In genomic region chr1:25906644-25907300, GRCh38 we compare ENCODE assay signal across 8 cellular contexts. TPM values are rescaled to one million over a fixed set of nuclear protein-coding genes. Genes with fewer than 3 reads are reported as not detected.
DNase-seq lines count a peak whose midpoint lies in the region; ATAC-seq, FAIRE-seq and TF ChIP-seq lines count a peak whose summit lies in the region.

No MANE protein-coding gene starts in this region.

- CTCF ChIA-PET in A549 (lab: Yijun Ruan, JAX), result interaction anchor here (0.6 to 5.5 kb wide), 2 partner anchors 11 to 72 kb away, joined by 3 to 35 read pairs; no protein-coding TSS in a partner anchor

- TF ChIP-seq RAD21 in A549 (conservative IDR thresholded peaks at IDR 0.05 in 1 of 2, IDR thresholded peaks at IDR 0.05 in 1 of 2), result no peak

- H3K36me3 Mint-ChIP-seq in memory B cell, result no peaks in the 10 kb centered on the region

- peaks cover 14% of the 10 kb centered on the region for H3K4me1 Mint-ChIP-seq in memory B cell

- ATAC-seq in A549, result peak in 1 of 2 experiments; percentile 5; a peak in 2 of 6 replicates
- peak; percentile 5 for ATAC-seq in HG03571 (IDR thresholded peaks at IDR 0.05; ENCODE audit: unreplicated experiment)
- no peak for ATAC-seq in memory B cell (ENCODE audit: low read depth)

- H3K27ac Mint-ChIP-seq in memory B cell, result peak overlapping the region; percentile 76

- H3K4me3 ChIP-seq in A549 (peak overlapping the region; percentile 93), stomach (peak overlapping the region; percentile 70 to 98 (median 87))

- H3K4me3 Mint-ChIP-seq in memory B cell, result peak overlapping the region; percentile 97

- peak in 1 of 2 experiments; percentile 32 for DNase-seq in A549 (ENCODE audit: low read depth in 1 of 2, low spot score in 1 of 2)
- peak; percentile 47 for DNase-seq in SW480 (ENCODE audit: low spot score)
- no peak for DNase-seq in memory B cell (ENCODE audit: low spot score in 2 of 2)
- peak; percentile 43 for DNase-seq in stomach
- DNase-seq in middle frontal gyrus (ENCODE audit: extremely low spot score, low spot score), result no peak
- no peak for DNase-seq in OCI-M2 (lab: John Stamatoyannopoulos, UW; ENCODE audit: unreplicated experiment)

- peaks cover 21% of the 10 kb centered on the region for H3K4me1 ChIP-seq in A549
- H3K4me1 ChIP-seq in stomach, result peaks cover 23 to 46% (median 31%) of the 10 kb centered on the region in 4 donors

- peak overlapping the region; percentile 78 to 95; a peak in 5 of 6 replicates for H3K27ac ChIP-seq in A549
- peak overlapping the region; percentile 87 for H3K27ac ChIP-seq in cingulate gyrus (ENCODE audit: low read depth, low read length)
- peak overlapping the region in 4 of 5 donors; percentile 26 to 86 (median 74) for H3K27ac ChIP-seq in stomach

- peak overlapping the region; percentile 98 for H3K4me2 ChIP-seq in A549

- intact Hi-C loops in stomach (cut with DNase I; ENCODE audit: low total_unique reads), result no loop called here

- no peaks in the 10 kb centered on the region for H3K27me3 ChIP-seq in stomach

- TF ChIP-seq POLR2A in A549 (IDR thresholded peaks at IDR 0.05; ENCODE audit: low read length), result no peak
- TF ChIP-seq POLR2A in stomach (IDR thresholded peaks at IDR 0.05), result no peak

- no peak for TF ChIP-seq CTCF in A549 (IDR thresholded peaks at IDR 0.05)
- no peak for TF ChIP-seq CTCF in stomach (IDR thresholded peaks at IDR 0.05)

- WGBS in A549 (ENCODE audit: missing lambda C conversion rate), result 68% methylated on average over 26 of the region's 34 CpGs
- WGBS in stomach, 5 donors, result 7 to 26% (median 12%) methylated on average over 18 to 34 of the region's 34 CpGs

- peaks cover 0 to 8% (median 5%) of the 10 kb centered on the region in 4 donors for H3K36me3 ChIP-seq in stomach

- H3K9me3 Mint-ChIP-seq in memory B cell, result peaks cover 1% of the 10 kb centered on the region

- no peak for FAIRE-seq in A549 (lab: Jason Lieb, UNC)

- no peaks in the 10 kb centered on the region for H3K9me3 ChIP-seq in A549
- H3K9me3 ChIP-seq in stomach, result no peaks in the 10 kb centered on the region

- TF ChIP-seq EP300 in A549 (IDR thresholded peaks at IDR 0.05), result no peak
- no peak for TF ChIP-seq EP300 in stomach (IDR thresholded peaks at IDR 0.05)

- POLR2A ChIA-PET in A549 (lab: Yijun Ruan, JAX), result no interaction called here

- no peaks in the 10 kb centered on the region for H3K27me3 Mint-ChIP-seq in memory B cell

TF ChIP-seq in A549, 52 proteins besides CTCF, POLR2A, EP300 and RAD21:
- TF ChIP-seq SREBF2 (IDR thresholded peaks at IDR 0.05) (no peak), CBX8 (IDR thresholded peaks at IDR 0.05) (no peak), RARB (CRISPR knock-in tag; IDR thresholded peaks at IDR 0.05) (no peak), FOSL2 (IDR thresholded peaks at IDR 0.05) (no peak), FOSL2 (CRISPR knock-in tag; IDR thresholded peaks at IDR 0.05) (no peak), GATA3 (IDR thresholded peaks at IDR 0.05; ENCODE audit: borderline replicate concordance) (no peak), FOSB (CRISPR knock-in tag; IDR thresholded peaks at IDR 0.05) (no peak), EHF (CRISPR knock-in tag; IDR thresholded peaks at IDR 0.05) (no peak), HEYL (CRISPR knock-in tag; IDR thresholded peaks at IDR 0.05) (no peak), MAZ (IDR thresholded peaks at IDR 0.05; ENCODE audit: borderline replicate concordance, low read depth, low read length) (no peak), CEBPB (IDR thresholded peaks at IDR 0.05) (no peak), JUN (IDR thresholded peaks at IDR 0.05) (no peak), KDM1A (IDR thresholded peaks at IDR 0.05; ENCODE audit: low read depth) (no peak)

RNA-seq across cellular contexts. Expression of gene STMN1, which starts 0.6 kb away (rescaled TPM):
- polyA plus RNA-seq in A549 (2011; rRNA removed) (75.3 and 82.4 TPM in 2 replicates), A549 (2017; fragmentation: RNase III; extraction: RNeasy Plus Mini Kit Qiagen cat#74134 plus additional on column Dnase treatment) (145 to 177 TPM (median 147 TPM) in 3 replicates), stomach (100 to 1,000 TPM in 2 of 3 donors, 10 to 100 TPM in 1; 79.0 to 109 (median 108) TPM)
- 48.1 and 55.7 TPM in 2 replicates for polyA plus RNA-seq in A549 (2012; cell fraction: cytosol; rRNA removed)
- polyA plus RNA-seq in A549 (2012; cell fraction: nucleus; rRNA removed), result 18.1 and 32.8 TPM in 2 replicates
- polyA minus RNA-seq in A549 (2011; rRNA and poly(A)+ RNA removed), result 10.2 and 10.9 TPM in 2 replicates
- 10 to 100 TPM; 25.9 to 74.2 (median 44.6) TPM for total RNA-seq in stomach

RNA-seq across cellular contexts. Expression of gene PAQR7, which starts 31.3 kb away (rescaled TPM):
- polyA plus RNA-seq in A549 (2011; rRNA removed), result 2.3 and 3.4 TPM in 2 replicates
- 2.6 and 4.0 TPM in 2 replicates for polyA plus RNA-seq in A549 (2012; cell fraction: cytosol; rRNA removed)
- polyA plus RNA-seq in A549 (2012; cell fraction: nucleus; rRNA removed), result 6.9 and 7.4 TPM in 2 replicates
- polyA plus RNA-seq in A549 (2017; fragmentation: RNase III; extraction: RNeasy Plus Mini Kit Qiagen cat#74134 plus additional on column Dnase treatment), result 5.9 to 6.4 TPM (median 6.0 TPM) in 3 replicates
- 8.5 and 10.1 TPM in 2 replicates for polyA minus RNA-seq in A549 (2011; rRNA and poly(A)+ RNA removed)
- total RNA-seq in stomach, result 1 to 10 TPM; 1.8 to 9.9 (median 5.3) TPM
- polyA plus RNA-seq in stomach, result 10 to 100 TPM in 1 of 3 donors, 1 to 10 TPM in 2; 4.3 to 10.5 (median 5.4) TPM

RNA-seq across cellular contexts. Expression of gene AUNIP, which starts 47.5 kb away (rescaled TPM):
- 6.6 and 8.4 TPM in 2 replicates for polyA plus RNA-seq in A549 (2011; rRNA removed)
- polyA plus RNA-seq in A549 (2012; cell fraction: cytosol; rRNA removed), result 4.5 and 5.2 TPM in 2 replicates
- 2.0 and 2.9 TPM in 2 replicates for polyA plus RNA-seq in A549 (2012; cell fraction: nucleus; rRNA removed)
- polyA plus RNA-seq in A549 (2017; fragmentation: RNase III; extraction: RNeasy Plus Mini Kit Qiagen cat#74134 plus additional on column Dnase treatment), result 5.6 to 7.3 TPM (median 6.5 TPM) in 3 replicates
- polyA minus RNA-seq in A549 (2011; rRNA and poly(A)+ RNA removed), result 5.2 and 6.7 TPM in 2 replicates
- 1 to 10 TPM in 1 of 5 donors, under 1 TPM in 1, not detected in 3; 0.87 to 2.8 TPM for total RNA-seq in stomach
- 1 to 10 TPM in 1 of 3 donors, under 1 TPM in 2; 0.68 to 1.5 (median 1.00) TPM for polyA plus RNA-seq in stomach

Comparison
In these comparisons a context has a peak if more than half of its experiments do, and no peak if none do; other contexts are left out.
1. DNase-seq: peak in SW480 (single experiment) and stomach (single experiment); none in memory B cell (0 of 2), middle frontal gyrus (single experiment) and OCI-M2 (single experiment).
2. Peak in every context shown above with its lines, with median percentiles within 50 percentile points of each other: H3K27ac ChIP-seq.